10 cellular contexts compared by ENCODE assay signal in the genomic region with DNA sequence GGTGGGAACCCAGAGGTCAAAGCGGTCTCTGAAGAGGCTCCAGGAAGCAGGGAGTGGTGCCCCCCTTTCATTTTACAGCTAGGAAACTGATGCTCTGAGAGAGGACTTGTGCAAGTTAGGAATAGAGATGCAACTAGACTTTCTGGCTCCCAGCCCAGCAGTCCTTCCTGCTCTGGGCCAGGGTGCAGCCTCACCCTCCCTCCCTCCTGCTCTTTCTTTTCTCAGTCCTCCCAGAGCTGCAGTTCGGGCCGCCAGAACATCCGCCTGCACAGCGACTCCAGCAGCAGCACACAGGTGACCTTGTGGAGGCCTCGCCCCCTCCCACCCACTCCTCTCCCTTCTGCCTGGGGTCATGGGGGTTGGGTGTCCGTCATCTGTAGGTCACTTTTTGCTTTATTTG. TPM values are rescaled to one million over a fixed set of nuclear protein-coding genes. Genes with fewer than 3 reads are reported as not detected.
DNase-seq lines count a peak whose midpoint lies in the region; ATAC-seq and TF ChIP-seq lines count a peak whose summit lies in the region.
"Had no signal": no experiment of that assay in that cellular context is flagged by ENCODE, and none has a peak within 500 bp of the region (broad histone marks: within the 10 kb centered on the region; RNA-seq: fewer than 3 reads in every experiment).

No MANE protein-coding gene starts in this region.

- peak overlapping the region; percentile 8 for H3K27ac ChIP-seq in caudate nucleus (ENCODE audit: low read depth, low read length)
- H3K27ac ChIP-seq in CD8-positive, alpha-beta T cell (ENCODE audit: low read depth, low read length), result no peak overlapping the region

- no peaks in the 10 kb centered on the region for H3K4me1 ChIP-seq in CD8-positive, alpha-beta T cell (ENCODE audit: insufficient read depth, low read length)

- no peak overlapping the region for H3K27ac Mint-ChIP-seq in CD8-positive, alpha-beta T cell
- H3K27ac Mint-ChIP-seq: T-cell had no signal

- no peaks in the 10 kb centered on the region for H3K9me3 Mint-ChIP-seq in CD8-positive, alpha-beta T cell
- H3K9me3 Mint-ChIP-seq: T-cell had no signal

- ATAC-seq in CD8-positive, alpha-beta T cell, result no peak
- no peak for ATAC-seq in GM18909 (IDR thresholded peaks at IDR 0.05; ENCODE audit: poor library complexity, unreplicated experiment)

- no peaks in the 10 kb centered on the region for H3K9me3 ChIP-seq in CD8-positive, alpha-beta T cell (ENCODE audit: low read length)

- no peak overlapping the region for H3K4me3 ChIP-seq in CD8-positive, alpha-beta T cell (ENCODE audit: low read depth, low read length)

- no peaks in the 10 kb centered on the region for H3K36me3 ChIP-seq in CD8-positive, alpha-beta T cell (ENCODE audit: insufficient read depth, low read length)

- no peaks in the 10 kb centered on the region for H3K27me3 ChIP-seq in CD8-positive, alpha-beta T cell (ENCODE audit: insufficient read depth, low read length)

- in situ Hi-C loops in ACHN (cut with HindIII; ENCODE audit: low pct_ligation_motif_present, low pct_unique_long_range_greater_than_20kb, low sequenced_read_pairs), result no loop called here

- POLR2A ChIA-PET in CD8-positive, alpha-beta T cell (lab: Charles Lee), result no interaction called here

- TF ChIP-seq CTCF in CD8-positive, alpha-beta T cell (IDR thresholded peaks at IDR 0.05), result no peak

- intact Hi-C loops in CD8-positive, alpha-beta T cell (cut with DNase I, micrococcal nuclease), result no loop called here

- no peaks in the 10 kb centered on the region for H3K36me3 Mint-ChIP-seq in CD8-positive, alpha-beta T cell
- H3K36me3 Mint-ChIP-seq: naive B cell had no signal

- no peaks in the 10 kb centered on the region for H3K4me1 Mint-ChIP-seq in CD8-positive, alpha-beta T cell (ENCODE audit: low read depth)
- H3K4me1 Mint-ChIP-seq: naive B cell had no signal

- DNase-seq in ACHN (peak; percentile 45), LoVo (ENCODE audit: low spot score) (peak; percentile 24), caudate nucleus (lab: John Stamatoyannopoulos, UW) (peak in 4 of 61 donors; percentile 1 to 8 (median 2)), mesenteric fat pad (ENCODE audit: low spot score) (peak; percentile 88), RKO (ENCODE audit: low spot score) (no peak), DMS114 treated with DMSO at 0.1 percent for 48 hours (lab: John Stamatoyannopoulos, UW; ENCODE audit: unreplicated experiment) (no peak)
- no peak for DNase-seq in CD8-positive, alpha-beta T cell
- DNase-seq: naive B cell, T-cell had no signal

- peaks cover 7% of the 10 kb centered on the region for H3K27me3 Mint-ChIP-seq in CD8-positive, alpha-beta T cell (ENCODE audit: low read depth)

- no peak overlapping the region for H3K4me3 Mint-ChIP-seq in CD8-positive, alpha-beta T cell
- H3K4me3 Mint-ChIP-seq: naive B cell, T-cell had no signal

- CTCF ChIA-PET in CD8-positive, alpha-beta T cell (lab: Charles Lee), result interaction anchor here (0.8 kb wide), 1 partner anchor 9 kb away, joined by 3 read pairs; no protein-coding TSS in a partner anchor

RNA-seq across cellular contexts. Expression of gene LHFPL7, which starts 51.5 kb away (rescaled TPM):
- total RNA-seq in mesenteric fat pad, result not detected
- not detected for total RNA-seq in CD8-positive, alpha-beta T cell
- total RNA-seq: T-cell had no signal

RNA-seq across cellular contexts. Expression of gene KIAA1671, which starts 57.5 kb away (rescaled TPM):
- 14.9 TPM for total RNA-seq in mesenteric fat pad
- total RNA-seq in CD8-positive, alpha-beta T cell, result 1 to 10 TPM; 2.3 to 2.4 TPM

Comparison
In these comparisons a context has a peak if more than half of its experiments do, and no peak if none do; other contexts are left out.
1. DNase-seq: peak in ACHN (single experiment), LoVo (single experiment) and mesenteric fat pad (single experiment); none in RKO (single experiment), DMS114 treated with DMSO at 0.1 percent for 48 hours (single experiment) and CD8-positive, alpha-beta T cell (0 of 7).